24 cellular contexts compared by ENCODE assay signal in the genomic region with DNA sequence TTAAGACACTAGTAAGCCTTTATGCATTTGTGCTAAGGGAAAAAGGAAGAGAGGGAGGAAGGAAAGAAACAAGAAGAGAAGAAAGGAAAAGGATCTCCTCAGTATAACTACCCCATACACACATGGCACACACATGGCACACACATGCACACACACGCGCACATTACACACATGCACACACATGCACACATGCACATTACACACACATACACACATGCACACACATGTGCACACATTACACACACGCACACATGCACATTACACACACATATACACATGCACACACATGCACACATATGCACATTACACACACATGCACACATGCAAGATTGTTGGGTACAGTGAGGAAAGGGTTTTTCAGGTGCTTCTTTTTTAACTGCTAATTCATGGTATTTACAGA.
A peak's percentile ranks its signal among the peaks of the same experiment; 100 is the strongest.
DNase-seq lines count a peak whose midpoint lies in the region; ATAC-seq, FAIRE-seq and TF ChIP-seq lines count a peak whose summit lies in the region.
"Had no signal": no experiment of that assay in that cellular context is flagged by ENCODE, and none has a peak within 500 bp of the region (broad histone marks: within the 10 kb centered on the region; RNA-seq: fewer than 3 reads in every experiment).

No MANE protein-coding gene starts in this region.

- H3K4me1 Mint-ChIP-seq in effector memory CD8-positive, alpha-beta T cell (ENCODE audit: low read depth in 2 of 2): no peaks in the 10 kb centered on the region
- H3K4me1 Mint-ChIP-seq: B cell; CD4-positive, CD25-positive, alpha-beta regulatory T cell had no signal

- no peak for ATAC-seq in HepG2
- ATAC-seq in right lobe of liver: no peak
- ATAC-seq in HG03039 (IDR thresholded peaks at IDR 0.05; ENCODE audit: unreplicated experiment): no peak
- ATAC-seq in effector memory CD8-positive, alpha-beta T cell (replicated peaks): no peak
- ATAC-seq in mucosa of descending colon: no peak
- ATAC-seq: CD8-positive, alpha-beta T cell; HCT116 had no signal

- H3K9me3 ChIP-seq in HepG2 (ENCODE audit: low read length) (no peaks in the 10 kb centered on the region), right lobe of liver (no peaks in the 10 kb centered on the region), mucosa of descending colon (no peaks in the 10 kb centered on the region)
- H3K9me3 ChIP-seq: BLaER1, Caco-2 had no signal

- H3K27me3 ChIP-seq in HepG2 (ENCODE audit: control insufficient read depth in 1 of 2, insufficient read depth in 2 of 2, low read length in 2 of 2) (0 out of 5 replicates have a peak, but pooled peaks cover 0 to 6% of the 10 kb centered on the region in 2 experiments), right lobe of liver (no peaks in the 10 kb centered on the region), bronchial epithelial cell (ENCODE audit: control insufficient read depth, insufficient read depth, low read length) (no peaks in the 10 kb centered on the region), mesendoderm (ENCODE audit: insufficient read depth, low read length, poor library complexity) (no peaks in the 10 kb centered on the region)
- H3K27me3 ChIP-seq: BLaER1 had no signal

- POLR2A ChIA-PET in HepG2 (lab: Yijun Ruan, JAX): no interaction called here

- TF ChIP-seq CTCF in HepG2 (CRISPR knock-in tag; IDR thresholded peaks at IDR 0.05) (no peak), right lobe of liver (IDR thresholded peaks at IDR 0.05) (no peak), bronchial epithelial cell (IDR thresholded peaks at IDR 0.05; ENCODE audit: insufficient read depth, low read length, severe bottlenecking) (no peak), mucosa of descending colon (IDR thresholded peaks at IDR 0.05) (no peak)

- no peaks in the 10 kb centered on the region for H3K9me3 Mint-ChIP-seq in effector memory CD8-positive, alpha-beta T cell
- H3K9me3 Mint-ChIP-seq: HFFc6 had no signal

- H3K79me1 ChIP-seq in mesendoderm (ENCODE audit: low read length): peaks cover 1% of the 10 kb centered on the region

- H3K27ac ChIP-seq in HepG2 (ENCODE audit: extremely low read length, insufficient read depth, low read length): no peak overlapping the region
- no peak overlapping the region for H3K27ac ChIP-seq in right lobe of liver
- H3K27ac ChIP-seq in mesendoderm (ENCODE audit: low read depth, low read length): no peak overlapping the region
- H3K27ac ChIP-seq: 22Rv1, BLaER1, C4-2B, GM23248 had no signal

- H3K36me3 ChIP-seq in HepG2 (replicated peaks in 1 of 2; ENCODE audit: control insufficient read depth in 1 of 2, insufficient read depth in 2 of 2, low read length in 2 of 2): no peaks in the 10 kb centered on the region
- H3K36me3 ChIP-seq in right lobe of liver: no peaks in the 10 kb centered on the region
- H3K36me3 ChIP-seq in bronchial epithelial cell (ENCODE audit: control insufficient read depth, insufficient read depth, low read length): no peaks in the 10 kb centered on the region
- no peaks in the 10 kb centered on the region for H3K36me3 ChIP-seq in mesendoderm (ENCODE audit: control insufficient read depth, insufficient read depth, low read length)
- H3K36me3 ChIP-seq in mucosa of descending colon (ENCODE audit: low read depth): no peaks in the 10 kb centered on the region
- H3K36me3 ChIP-seq: BLaER1 had no signal

- no peak for TF ChIP-seq POLR2A in HepG2 (IDR thresholded peaks at IDR 0.05; ENCODE audit: insufficient read depth in 1 of 2, low read depth in 2 of 2, low read length in 2 of 2)
- TF ChIP-seq POLR2A in right lobe of liver (IDR thresholded peaks at IDR 0.05): no peak

- no peak overlapping the region for H2BK120ac ChIP-seq in mesendoderm (ENCODE audit: low read depth, low read length)

- no peak overlapping the region for H2BK15ac ChIP-seq in mesendoderm (replicated peaks; ENCODE audit: low read depth)

- H3K79me2 ChIP-seq in HepG2 (ENCODE audit: insufficient read depth, low read length) (no peaks in the 10 kb centered on the region), mesendoderm (ENCODE audit: control insufficient read depth, insufficient read depth, low read length) (no peaks in the 10 kb centered on the region)

- peak overlapping the region; percentile 81 for H3K23ac ChIP-seq in mesendoderm (ENCODE audit: low read length)

- intact Hi-C loops in HepG2 (cut with micrococcal nuclease; ENCODE audit: unreplicated experiment) (no loop called here), right lobe of liver (cut with DNase I) (no loop called here), mucosa of descending colon (cut with DNase I, micrococcal nuclease) (no loop called here)

- H4K8ac ChIP-seq in mesendoderm (ENCODE audit: low read depth, low read length): no peak overlapping the region

- H3K4me3 ChIP-seq in HepG2 (replicated peaks in 1 of 3; ENCODE audit: insufficient read depth in 1 of 3, low read depth in 2 of 3, low read length in 3 of 3) (no peak overlapping the region), right lobe of liver (no peak overlapping the region), bronchial epithelial cell (ENCODE audit: low read depth, low read length) (no peak overlapping the region), mesendoderm (ENCODE audit: low read length) (no peak overlapping the region), mucosa of descending colon (no peak overlapping the region)
- H3K4me3 ChIP-seq: BLaER1, GM23248 had no signal

- no peaks in the 10 kb centered on the region for H3K36me3 Mint-ChIP-seq in effector memory CD8-positive, alpha-beta T cell (ENCODE audit: insufficient read depth)
- H3K36me3 Mint-ChIP-seq: CD4-positive, CD25-positive, alpha-beta regulatory T cell; CD8-positive, alpha-beta T cell had no signal

- H4K20me1 ChIP-seq in HepG2 (ENCODE audit: insufficient read depth, low read length): no peaks in the 10 kb centered on the region
- H4K20me1 ChIP-seq: BLaER1 had no signal

- no peak overlapping the region for H3K4me3 Mint-ChIP-seq in effector memory CD8-positive, alpha-beta T cell
- H3K4me3 Mint-ChIP-seq: B cell; CD8-positive, alpha-beta T cell; H9; HFFc6 had no signal

- no peaks in the 10 kb centered on the region for H3K27me3 Mint-ChIP-seq in effector memory CD8-positive, alpha-beta T cell
- H3K27me3 Mint-ChIP-seq: B cell; CD4-positive, CD25-positive, alpha-beta regulatory T cell had no signal

- no peak overlapping the region for H2AK5ac ChIP-seq in mesendoderm (ENCODE audit: low read length)

- TF ChIP-seq EP300 in HepG2 (IDR thresholded peaks at IDR 0.05; ENCODE audit: low read depth in 2 of 2, low read length in 2 of 2) (no peak), HepG2 (CRISPR knock-in tag; IDR thresholded peaks at IDR 0.05; ENCODE audit: borderline replicate concordance) (no peak)

- WGBS in HepG2 (ENCODE audit: low lambda C conversion rate): 67% methylated on average over 3 of the region's 3 CpGs
- WGBS in right lobe of liver (ENCODE audit: insufficient coverage, low coverage, low lambda C conversion rate, missing lambda C conversion rate): 71% methylated on average over 3 of the region's 3 CpGs
- WGBS in mesendoderm (ENCODE audit: extremely low coverage, insufficient coverage, low lambda C conversion rate): no CpG with 5 or more reads among the region's 3 CpGs

- H3K9ac ChIP-seq in HepG2 (ENCODE audit: insufficient read depth, low read depth, low read length): no peak overlapping the region
- H3K9ac ChIP-seq in mesendoderm (ENCODE audit: low read length): no peak overlapping the region
- H3K9ac ChIP-seq: BLaER1, GM23248 had no signal

- H4K5ac ChIP-seq in mesendoderm (ENCODE audit: low read length): no peak overlapping the region

- H2AFZ ChIP-seq in HepG2 (ENCODE audit: low read length): no peak overlapping the region
- H2AFZ ChIP-seq: GM23248 had no signal

- no peak overlapping the region for H3K27ac Mint-ChIP-seq in effector memory CD8-positive, alpha-beta T cell
- H3K27ac Mint-ChIP-seq: B cell; CD4-positive, CD25-positive, alpha-beta regulatory T cell; CD8-positive, alpha-beta T cell; HFFc6 had no signal

- no TSS peak for BruUV-seq in HepG2 (replicated peaks; lab: Mats Ljungman, UMichigan)

- no peak for TF ChIP-seq RAD21 in HepG2 (CRISPR knock-in tag; IDR thresholded peaks at IDR 0.05)

- FAIRE-seq in HepG2 (lab: Jason Lieb, UNC) (no peak), bronchial epithelial cell (lab: Jason Lieb, UNC) (peak; percentile 72)
- FAIRE-seq: A204.1, G401.6, GM19239 had no signal

- H3K4me1 ChIP-seq in HepG2 (ENCODE audit: insufficient read depth, low read length) (no peaks in the 10 kb centered on the region), right lobe of liver (no peaks in the 10 kb centered on the region), mesendoderm (ENCODE audit: control insufficient read depth, low read depth, low read length) (no peaks in the 10 kb centered on the region), mucosa of descending colon (ENCODE audit: low read depth) (no peaks in the 10 kb centered on the region)
- H3K4me1 ChIP-seq: BLaER1 had no signal

- in situ Hi-C loops in HepG2 (cut with HindIII; ENCODE audit: extremely low pct_ligation_motif_present, low pct_unique_long_range_greater_than_20kb): no loop called here

- H3K4ac ChIP-seq in mesendoderm (ENCODE audit: low read depth, low read length): no peak overlapping the region

- H3K4me2 ChIP-seq in HepG2 (ENCODE audit: low read depth, low read length) (no peak overlapping the region), mesendoderm (ENCODE audit: low read length) (no peak overlapping the region)
- H3K4me2 ChIP-seq: BLaER1 had no signal

- no peak overlapping the region for H3K18ac ChIP-seq in mesendoderm (ENCODE audit: low read length)

- no peak overlapping the region for H2BK5ac ChIP-seq in mesendoderm (ENCODE audit: low read length)

- no peak overlapping the region for H3K56ac ChIP-seq in mesendoderm (ENCODE audit: low read length)

- DNase-seq in HepG2 (ENCODE audit: low spot score): no peak
- DNase-seq in right lobe of liver: no peak
- DNase-seq in bronchial epithelial cell (ENCODE audit: low read depth): no peak
- no peak for DNase-seq in mesendoderm
- DNase-seq in effector memory CD8-positive, alpha-beta T cell: no peak
- no peak for DNase-seq in mucosa of descending colon
- no peak for DNase-seq in SIG-M5 treated with dmso at 0.1 percent for 504 hours (lab: John Stamatoyannopoulos, UW; ENCODE audit: unreplicated experiment)
- DNase-seq: Caco-2; CD4-positive, CD25-positive, alpha-beta regulatory T cell; CD8-positive, alpha-beta T cell; DMS153; DND-41; GM23248; H9; HFFc6 had no signal

- CTCF ChIA-PET in HepG2 (lab: Yijun Ruan, JAX; ENCODE audit: low intra/inter-chr PET ratio, low total read pairs): no interaction called here

TF ChIP-seq in HepG2, 621 proteins besides CTCF, POLR2A, EP300 and RAD21 (continues in another document):
- TF ChIP-seq, protein P1, sequence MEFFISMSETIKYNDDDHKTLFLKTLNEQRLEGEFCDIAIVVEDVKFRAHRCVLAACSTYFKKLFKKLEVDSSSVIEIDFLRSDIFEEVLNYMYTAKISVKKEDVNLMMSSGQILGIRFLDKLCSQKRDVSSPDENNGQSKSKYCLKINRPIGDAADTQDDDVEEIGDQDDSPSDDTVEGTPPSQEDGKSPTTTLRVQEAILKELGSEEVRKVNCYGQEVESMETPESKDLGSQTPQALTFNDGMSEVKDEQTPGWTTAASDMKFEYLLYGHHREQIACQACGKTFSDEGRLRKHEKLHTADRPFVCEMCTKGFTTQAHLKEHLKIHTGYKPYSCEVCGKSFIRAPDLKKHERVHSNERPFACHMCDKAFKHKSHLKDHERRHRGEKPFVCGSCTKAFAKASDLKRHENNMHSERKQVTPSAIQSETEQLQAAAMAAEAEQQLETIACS (CRISPR knock-in tag; IDR thresholded peaks at IDR 0.05): no peak
